ENCODE assay signal across 8 cellular contexts in genomic region chr2:79512442-79513401, GRCh38. TPM values are rescaled to one million over a fixed set of nuclear protein-coding genes. Genes with fewer than 3 reads are reported as not detected.
DNase-seq lines count a peak whose midpoint lies in the region; ATAC-seq, FAIRE-seq and TF ChIP-seq lines count a peak whose summit lies in the region.
"Had no signal": no experiment of that assay in that cellular context is flagged by ENCODE, and none has a peak within 500 bp of the region (broad histone marks: within the 10 kb centered on the region; RNA-seq: fewer than 3 reads in every experiment).

CTNNA2 (plus strand) TSS chr2:79513051.

- H3K9me3 ChIP-seq in HepG2 (ENCODE audit: low read length): no peaks in the 10 kb centered on the region

- TF ChIP-seq RAD21 in HepG2 (CRISPR knock-in tag; IDR thresholded peaks at IDR 0.05): no peak

- H3K36me3 ChIP-seq in HepG2 (replicated peaks in 1 of 2; ENCODE audit: control insufficient read depth in 1 of 2, insufficient read depth in 2 of 2, low read length in 2 of 2): no peaks in the 10 kb centered on the region

- no peaks in the 10 kb centered on the region for H3K36me3 Mint-ChIP-seq in chondrocyte (ENCODE audit: low read depth)

- POLR2A ChIA-PET in HepG2 (lab: Yijun Ruan, JAX): no interaction called here

- H3K27me3 Mint-ChIP-seq in chondrocyte (ENCODE audit: low read depth): peaks cover 31% of the 10 kb centered on the region

- in situ Hi-C loops in HepG2 (cut with HindIII; ENCODE audit: extremely low pct_ligation_motif_present, low pct_unique_long_range_greater_than_20kb): no loop called here

- CTCF ChIA-PET in HepG2 (lab: Yijun Ruan, JAX; ENCODE audit: low intra/inter-chr PET ratio, low total read pairs): no interaction called here

- BruUV-seq in HepG2 (replicated peaks; lab: Mats Ljungman, UMichigan): no TSS peak

- no peak within 1 kb of the TSS for H3K27ac Mint-ChIP-seq in chondrocyte (ENCODE audit: unreplicated experiment)
- H3K27ac Mint-ChIP-seq: T-helper 1 cell treated with Interleukin-12 subunit alpha and Interleukin-12 subunit beta and Interleukin-4 antibody, amounts not matched to agents 30 μg/mL and 1 μg/mL, for 36 hours had no signal

- peak within 1 kb of the TSS; percentile 75 for H3K4me3 Mint-ChIP-seq in chondrocyte (ENCODE audit: unreplicated experiment)
- H3K4me3 Mint-ChIP-seq: T-helper 1 cell treated with Interleukin-12 subunit alpha and Interleukin-12 subunit beta and Interleukin-4 antibody, amounts not matched to agents 30 μg/mL and 1 μg/mL, for 36 hours had no signal

- no peak within 1 kb of the TSS for H2AFZ ChIP-seq in HepG2 (ENCODE audit: low read length)

- H3K27ac ChIP-seq in HepG2 (ENCODE audit: extremely low read length, insufficient read depth, low read length): no peak within 1 kb of the TSS
- H3K27ac ChIP-seq in substantia nigra (ENCODE audit: low read depth, low read length, poor library complexity, severe bottlenecking): no peak within 1 kb of the TSS

- DNase-seq in GM12892 (ENCODE audit: insufficient read length): peak; percentile 27
- DNase-seq in NCI-H774 (lab: John Stamatoyannopoulos, UW): peak; percentile 88
- no peak for DNase-seq in chondrocyte (ENCODE audit: low spot score)
- DNase-seq in HepG2 (ENCODE audit: low spot score): peak; percentile 46
- peak in 47 of 49 donors; percentile 17 to 96 (median 73) for DNase-seq in substantia nigra (lab: John Stamatoyannopoulos, UW)

- TF ChIP-seq EP300 in HepG2 (IDR thresholded peaks at IDR 0.05; ENCODE audit: low read depth in 2 of 2, low read length in 2 of 2): no peak
- no peak for TF ChIP-seq EP300 in HepG2 (CRISPR knock-in tag; IDR thresholded peaks at IDR 0.05; ENCODE audit: borderline replicate concordance)

- peaks cover 0 to 3% of the 10 kb centered on the region in 2 experiments; a peak in 2 of 5 replicates for H3K27me3 ChIP-seq in HepG2 (ENCODE audit: control insufficient read depth in 1 of 2, insufficient read depth in 2 of 2, low read length in 2 of 2)

- H3K4me1 Mint-ChIP-seq in chondrocyte (ENCODE audit: low read depth): peaks cover 5% of the 10 kb centered on the region

- TF ChIP-seq POLR2A in GM12892 (IDR thresholded peaks at IDR 0.05; ENCODE audit: low read depth, low read length): no peak
- no peak for TF ChIP-seq POLR2A in HepG2 (IDR thresholded peaks at IDR 0.05; ENCODE audit: insufficient read depth in 1 of 2, low read depth in 2 of 2, low read length in 2 of 2)

- ATAC-seq in HG03159 (IDR thresholded peaks at IDR 0.05; ENCODE audit: unreplicated experiment) (peak; percentile 76), HepG2 (peak; percentile 92), GM18519 (IDR thresholded peaks at IDR 0.05; ENCODE audit: low FRiP score, unreplicated experiment) (no peak)

- peak within 1 kb of the TSS; percentile 59 for H3K4me2 ChIP-seq in HepG2 (ENCODE audit: low read depth, low read length)

- no peaks in the 10 kb centered on the region for H3K4me1 ChIP-seq in HepG2 (ENCODE audit: insufficient read depth, low read length)

- FAIRE-seq in GM12892 (lab: Jason Lieb, UNC) (no peak), HepG2 (lab: Jason Lieb, UNC) (no peak)

- no peaks in the 10 kb centered on the region for H3K79me2 ChIP-seq in HepG2 (ENCODE audit: insufficient read depth, low read length)

- H3K9ac ChIP-seq in HepG2 (ENCODE audit: insufficient read depth, low read depth, low read length): no peak within 1 kb of the TSS

- TF ChIP-seq CTCF in chondrocyte (IDR thresholded peaks at IDR 0.05) (peak; percentile 71), HepG2 (CRISPR knock-in tag; IDR thresholded peaks at IDR 0.05) (peak; percentile 50)

- 3% methylated on average over 51 of the region's 87 CpGs for WGBS in HepG2 (ENCODE audit: low lambda C conversion rate)

- intact Hi-C loops in HepG2 (cut with micrococcal nuclease; ENCODE audit: unreplicated experiment): no loop called here

- H3K9me3 Mint-ChIP-seq in chondrocyte (ENCODE audit: low read depth): peaks cover 8% of the 10 kb centered on the region
- H3K9me3 Mint-ChIP-seq: T-helper 1 cell treated with Interleukin-12 subunit alpha and Interleukin-12 subunit beta and Interleukin-4 antibody, amounts not matched to agents 30 μg/mL and 1 μg/mL, for 36 hours had no signal

- H4K20me1 ChIP-seq in HepG2 (ENCODE audit: insufficient read depth, low read length): no peaks in the 10 kb centered on the region; the same call in 1 of the 2 replicates

- H3K4me3 ChIP-seq in HepG2 (replicated peaks in 1 of 3; ENCODE audit: insufficient read depth in 1 of 3, low read depth in 2 of 3, low read length in 3 of 3): peak within 1 kb of the TSS; percentile 28 to 63 (median 43); a peak in 4 of 6 replicates

TF ChIP-seq in HepG2, 621 proteins besides CTCF, POLR2A, EP300 and RAD21 (continues in another document):
- TF ChIP-seq SP140L (CRISPR knock-in tag; IDR thresholded peaks at IDR 0.05; ENCODE audit: borderline replicate concordance): no peak
- peak; percentile 35; the same call in 1 of the 2 replicates for TF ChIP-seq RFX1 (IDR thresholded peaks at IDR 0.05)
- peak; percentile 62 for TF ChIP-seq HNRNPLL (IDR thresholded peaks at IDR 0.05; ENCODE audit: low read depth, low read length, poor library complexity, severe bottlenecking)
- peak; percentile 30; the same call in 1 of the 2 replicates for TF ChIP-seq ZNF687 (CRISPR knock-in tag; IDR thresholded peaks at IDR 0.05)

RNA-seq across cellular contexts. Expression of gene CTNNA2, which starts in this region (rescaled TPM):
- polyA plus RNA-seq in GM12892 (2012; ENCODE audit: missing spikeins): 0.19 TPM
- total RNA-seq in chondrocyte (not detected in 3 replicates), HepG2 (2016; rRNA removed; fragmentation: Illumina TruSeq; extraction: Trizol) (not detected in 2 replicates)
- not detected in 2 replicates for total RNA-seq in HepG2 (2016; cell fraction: cytosol; rRNA removed; fragmentation: Illumina TruSeq; extraction: Trizol; ENCODE audit: low read depth)
- 0.06 TPM in 1 of 2 replicates, not detected in the other for total RNA-seq in HepG2 (2016; cell fraction: insoluble cytoplasmic fraction; rRNA removed; fragmentation: Illumina TruSeq; extraction: Trizol)
- not detected in 2 replicates for total RNA-seq in HepG2 (2016; cell fraction: membrane; rRNA removed; fragmentation: Illumina TruSeq; extraction: Trizol)
- not detected in 2 replicates for total RNA-seq in HepG2 (2016; cell fraction: nucleus; rRNA removed; fragmentation: Illumina TruSeq; extraction: Trizol)
- not detected in 2 replicates for polyA plus RNA-seq in HepG2 (2011; rRNA removed)
- 0.01 TPM in 1 of 2 replicates, not detected in the other for polyA plus RNA-seq in HepG2 (2011; cell fraction: cytosol; rRNA removed)
- not detected in 2 replicates for polyA plus RNA-seq in HepG2 (2011; cell fraction: nucleus; rRNA removed)
- not detected in 2 replicates for polyA plus RNA-seq in HepG2 (2012)
- polyA plus RNA-seq in HepG2 (2016; cell fraction: cytosol; fragmentation: Illumina TruSeq; extraction: Trizol; ENCODE audit: low read depth): not detected in 2 replicates
- polyA plus RNA-seq in HepG2 (2016; cell fraction: insoluble cytoplasmic fraction; fragmentation: Illumina TruSeq; extraction: Trizol; ENCODE audit: low read depth): not detected in 2 replicates
- not detected in 2 replicates for polyA plus RNA-seq in HepG2 (2016; cell fraction: membrane; fragmentation: Illumina TruSeq; extraction: Trizol; ENCODE audit: low read depth)
- polyA plus RNA-seq in HepG2 (2016; cell fraction: nucleus; fragmentation: Illumina TruSeq; extraction: Trizol; ENCODE audit: insufficient read depth, low read depth): not detected in 2 replicates
- polyA minus RNA-seq in HepG2 (2011; rRNA and poly(A)+ RNA removed; ENCODE audit: low replicate concordance): 0.56 TPM in 1 of 2 replicates, not detected in the other
- not detected in 2 replicates for polyA minus RNA-seq in HepG2 (2011; cell fraction: cytosol; rRNA and poly(A)+ RNA removed)
- not detected in 2 replicates for polyA minus RNA-seq in HepG2 (2011; cell fraction: nucleus; rRNA and poly(A)+ RNA removed)

Comparison
In these comparisons a context has a peak if more than half of its experiments do, and no peak if none do; other contexts are left out.
1. Peak in DNase-seq, ATAC-seq, H3K4me3 ChIP-seq and H3K4me2 ChIP-seq in HepG2; RNA of the gene not detected or under 1 TPM.